In genomic region chr2:210174086-210174485, GRCh38 we compare ENCODE assay signal across 36 cellular contexts. TPM values are rescaled to one million over a fixed set of nuclear protein-coding genes. Genes with fewer than 3 reads are reported as not detected.
"Had no signal": no experiment of that assay in that cellular context is flagged by ENCODE, and none has a peak within 500 bp of the region (broad histone marks: within the 10 kb centered on the region; RNA-seq: fewer than 3 reads in every experiment).

No MANE protein-coding gene starts in this region.

- H3K27me3 ChIP-seq: adrenal gland, body of pancreas, colonic mucosa, esophagus squamous epithelium, gastroesophageal sphincter had no signal

- H3K27ac ChIP-seq: adrenal gland, body of pancreas, colonic mucosa, epithelial cell of prostate, esophagus squamous epithelium, gastroesophageal sphincter, heart right ventricle, WERI-Rb-1 had no signal

- H3K4me3 ChIP-seq: adrenal gland, body of pancreas, colonic mucosa, esophagus squamous epithelium, gastroesophageal sphincter, heart right ventricle had no signal

- ATAC-seq: activated CD4-positive, CD25-positive, alpha-beta regulatory T cell treated with anti-CD3 and anti-CD28 coated beads, Interleukin-2, amount 50 U/mL, for 24 hours; activated CD8-positive, alpha-beta memory T cell treated with anti-CD3 and anti-CD28 coated beads, Interleukin-2, amount 10 ng/mL, durations not matched to agents 7 days and 5 days; activated CD8-positive, alpha-beta T cell treated with anti-CD3 and anti-CD28 coated beads, Interleukin-2, amount 10 ng/mL, durations not matched to agents 7 days and 5 days; activated naive CD8-positive, alpha-beta T cell treated with anti-CD3 and anti-CD28 coated beads, Interleukin-2, amount 50 U/mL, for 24 hours; body of pancreas; gastroesophageal sphincter; heart right ventricle; T-helper 17 cell had no signal

- DNase-seq: activated B cell treated with CpG ODN at 0.5 μM for 24 hours; activated CD4-positive, alpha-beta T cell treated with anti-CD3 and anti-CD28 coated beads for 48 hours; activated CD4-positive, alpha-beta T cell treated with anti-CD3 and anti-CD28 coated beads, Interleukin-2, amount 50 U/mL, for 1 hour; activated CD4-positive, alpha-beta T cell treated with anti-CD3 and anti-CD28 coated beads, Interleukin-2, amount 50 U/mL, for 48 hours; activated CD8-positive, alpha-beta memory T cell treated with anti-CD3 and anti-CD28 coated beads, Interleukin-2, amount 10 ng/mL, durations not matched to agents 7 days and 5 days; activated CD8-positive, alpha-beta memory T cell treated with anti-CD3 and anti-CD28 coated beads, Interleukin-2, amount 50 U/mL, for 4 hours; activated CD8-positive, alpha-beta T cell treated with anti-CD3 and anti-CD28 coated beads, Interleukin-2, amount 10 ng/mL, durations not matched to agents 7 days and 5 days; activated effector memory CD4-positive, alpha-beta T cell treated with anti-CD3 and anti-CD28 coated beads, Interleukin-2, amount 50 U/mL, for 16 hours; activated naive CD4-positive, alpha-beta T cell treated with anti-CD3 and anti-CD28 coated beads for 36 hours; activated naive CD8-positive, alpha-beta T cell treated with anti-CD3 and anti-CD28 coated beads for 36 hours; activated naive CD8-positive, alpha-beta T cell treated with anti-CD3 and anti-CD28 coated beads, Interleukin-2, amount 50 U/mL, for 24 hours; activated T-cell treated with anti-CD3 and anti-CD28 coated beads, Interleukin-2, amount 50 U/mL, for 1 hour; activated T-cell treated with anti-CD3 and anti-CD28 coated beads, Interleukin-2, amount 50 U/mL, for 48 hours; adrenal gland; amygdala; aorta; body of pancreas; colonic mucosa; effector CD8-positive, alpha-beta T cell; esophagus squamous epithelium; foreskin melanocyte; heart right ventricle; T-helper 17 cell; T1000; WERI-Rb-1 had no signal

- H3K36me3 ChIP-seq: adrenal gland, colonic mucosa, esophagus squamous epithelium, gastroesophageal sphincter, heart right ventricle had no signal

- H3K9me3 ChIP-seq: adrenal gland, body of pancreas, colonic mucosa, esophagus squamous epithelium, gastroesophageal sphincter had no signal

- FAIRE-seq: endometrium, endothelial cell of umbilical vein had no signal

RNA-seq across cellular contexts. Expression of gene ACADL, which starts 51.2 kb away (rescaled TPM):
- total RNA-seq: activated B cell treated with CpG ODN at 0.5 μM for 24 hours; activated CD8-positive, alpha-beta memory T cell treated with anti-CD3 and anti-CD28 coated beads for 36 hours; activated CD8-positive, alpha-beta memory T cell treated with anti-CD3 and anti-CD28 coated beads, Interleukin-2, amount 10 ng/mL, durations not matched to agents 7 days and 5 days; activated CD8-positive, alpha-beta T cell treated with anti-CD3 and anti-CD28 coated beads, Interleukin-2, amount 10 ng/mL, durations not matched to agents 7 days and 5 days; activated naive CD4-positive, alpha-beta T cell treated with anti-CD3 and anti-CD28 coated beads for 36 hours; activated naive CD8-positive, alpha-beta T cell treated with anti-CD3 and anti-CD28 coated beads for 36 hours; activated T-helper 1 cell treated with anti-CD3 and anti-CD28 coated beads, Interleukin-12 subunit alpha, Interleukin-12 subunit beta, Interleukin-2, Interleukin-4 antibody, amounts not matched to agents 30 ng/mL and 10 ng/mL and 1 ng/mL, durations not matched to agents 14 hours and 24 hours and 36 hours; activated T-helper 2 cell treated with anti-CD3 and anti-CD28 coated beads, Interferon-gamma antibody, Interleukin-2, Interleukin-4, amounts not matched to agents 10 μg/mL and 5 μg/mL and 100 μg/mL, durations not matched to agents 14 hours and 24 hours and 36 hours; dermis microvascular lymphatic vessel endothelial cell; endothelial cell of umbilical vein; fibroblast of villous mesenchyme; glomerular endothelial cell; T-helper 17 cell had no signal
- polyA plus RNA-seq: endothelial cell of umbilical vein had no signal
